In the genomic region with DNA sequence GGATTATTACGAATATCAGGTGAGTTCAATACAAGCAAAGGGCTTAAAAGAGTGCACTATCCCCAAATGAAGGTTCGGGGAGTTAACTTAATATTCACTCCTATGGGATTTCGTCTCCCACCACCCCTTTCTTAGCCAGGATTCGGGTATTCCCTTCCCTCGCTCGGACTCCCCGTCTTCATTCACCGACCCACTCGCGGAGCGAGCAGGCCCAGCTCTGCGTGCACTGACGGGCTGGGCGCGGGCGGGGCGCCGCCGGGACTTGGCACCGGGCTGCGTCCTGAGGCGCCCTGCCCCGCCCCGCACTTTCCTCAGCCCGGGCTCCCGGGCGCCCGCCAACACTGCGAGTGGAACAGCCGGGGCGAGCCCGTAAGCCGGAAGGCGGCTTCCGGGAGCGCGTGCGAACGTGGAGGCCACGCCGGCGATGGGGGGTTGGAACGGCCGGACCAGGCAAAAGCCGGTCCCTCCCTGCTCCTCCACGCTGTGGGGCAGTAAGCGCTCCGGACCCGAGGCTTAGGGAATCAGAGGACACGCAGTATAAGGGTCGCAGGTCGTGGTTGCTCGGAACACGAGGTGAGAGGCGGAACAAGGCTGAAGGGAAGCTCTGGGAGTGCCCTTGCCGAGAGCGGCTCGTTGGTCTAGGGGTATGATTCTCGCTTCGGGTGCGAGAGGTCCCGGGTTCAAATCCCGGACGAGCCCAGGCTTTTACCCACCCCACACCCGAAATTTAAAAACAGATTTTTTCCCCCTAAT, we compare ENCODE assay signal across 1 cellular context.
TF ChIP-seq lines count a peak whose summit lies in the region.

No MANE protein-coding gene starts in this region.

TF ChIP-seq in SK-N-SH, 30 proteins besides CTCF, POLR2A, EP300 and RAD21 (continued from another document):
- TF ChIP-seq, protein P1, sequence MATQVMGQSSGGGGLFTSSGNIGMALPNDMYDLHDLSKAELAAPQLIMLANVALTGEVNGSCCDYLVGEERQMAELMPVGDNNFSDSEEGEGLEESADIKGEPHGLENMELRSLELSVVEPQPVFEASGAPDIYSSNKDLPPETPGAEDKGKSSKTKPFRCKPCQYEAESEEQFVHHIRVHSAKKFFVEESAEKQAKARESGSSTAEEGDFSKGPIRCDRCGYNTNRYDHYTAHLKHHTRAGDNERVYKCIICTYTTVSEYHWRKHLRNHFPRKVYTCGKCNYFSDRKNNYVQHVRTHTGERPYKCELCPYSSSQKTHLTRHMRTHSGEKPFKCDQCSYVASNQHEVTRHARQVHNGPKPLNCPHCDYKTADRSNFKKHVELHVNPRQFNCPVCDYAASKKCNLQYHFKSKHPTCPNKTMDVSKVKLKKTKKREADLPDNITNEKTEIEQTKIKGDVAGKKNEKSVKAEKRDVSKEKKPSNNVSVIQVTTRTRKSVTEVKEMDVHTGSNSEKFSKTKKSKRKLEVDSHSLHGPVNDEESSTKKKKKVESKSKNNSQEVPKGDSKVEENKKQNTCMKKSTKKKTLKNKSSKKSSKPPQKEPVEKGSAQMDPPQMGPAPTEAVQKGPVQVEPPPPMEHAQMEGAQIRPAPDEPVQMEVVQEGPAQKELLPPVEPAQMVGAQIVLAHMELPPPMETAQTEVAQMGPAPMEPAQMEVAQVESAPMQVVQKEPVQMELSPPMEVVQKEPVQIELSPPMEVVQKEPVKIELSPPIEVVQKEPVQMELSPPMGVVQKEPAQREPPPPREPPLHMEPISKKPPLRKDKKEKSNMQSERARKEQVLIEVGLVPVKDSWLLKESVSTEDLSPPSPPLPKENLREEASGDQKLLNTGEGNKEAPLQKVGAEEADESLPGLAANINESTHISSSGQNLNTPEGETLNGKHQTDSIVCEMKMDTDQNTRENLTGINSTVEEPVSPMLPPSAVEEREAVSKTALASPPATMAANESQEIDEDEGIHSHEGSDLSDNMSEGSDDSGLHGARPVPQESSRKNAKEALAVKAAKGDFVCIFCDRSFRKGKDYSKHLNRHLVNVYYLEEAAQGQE (IDR thresholded peaks at IDR 0.05; ENCODE audit: low read depth, low read length), result peak; percentile 6; the same call in 1 of the 2 replicates
- TF ChIP-seq, protein P2, sequence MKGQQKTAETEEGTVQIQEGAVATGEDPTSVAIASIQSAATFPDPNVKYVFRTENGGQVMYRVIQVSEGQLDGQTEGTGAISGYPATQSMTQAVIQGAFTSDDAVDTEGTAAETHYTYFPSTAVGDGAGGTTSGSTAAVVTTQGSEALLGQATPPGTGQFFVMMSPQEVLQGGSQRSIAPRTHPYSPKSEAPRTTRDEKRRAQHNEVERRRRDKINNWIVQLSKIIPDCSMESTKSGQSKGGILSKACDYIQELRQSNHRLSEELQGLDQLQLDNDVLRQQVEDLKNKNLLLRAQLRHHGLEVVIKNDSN (IDR thresholded peaks at IDR 0.05; ENCODE audit: borderline replicate concordance, low read depth), result no peak
- TF ChIP-seq FOSL2 (IDR thresholded peaks at IDR 0.05; ENCODE audit: borderline replicate concordance, low read depth) (peak; percentile 62; the same call in 1 of the 2 replicates), YY1 (IDR thresholded peaks at IDR 0.05; ENCODE audit: low read depth) (0 out of 2 replicates have a peak, but pooled peaks have one; percentile 4), CHD2 (IDR thresholded peaks at IDR 0.05; ENCODE audit: low read length, partially characterized antibody) (no peak), MEF2A (IDR thresholded peaks at IDR 0.05; ENCODE audit: borderline replicate concordance, low read depth) (no peak), RFX5 (IDR thresholded peaks at IDR 0.05; ENCODE audit: low read length) (no peak), SIN3A (IDR thresholded peaks at IDR 0.05; ENCODE audit: borderline replicate concordance, low read depth, low read length) (0 out of 2 replicates have a peak, but pooled peaks have one; percentile 66), TEAD4 (IDR thresholded peaks at IDR 0.05; ENCODE audit: borderline replicate concordance, insufficient read depth) (peak; percentile 95), SMC3 (IDR thresholded peaks at IDR 0.05; ENCODE audit: low read depth, low read length) (no peak), FOXJ3 (CRISPR knock-in tag; IDR thresholded peaks at IDR 0.05) (no peak), GABPA (IDR thresholded peaks at IDR 0.05; ENCODE audit: low read depth) (peak; percentile 22; the same call in 1 of the 2 replicates), ELF1 (IDR thresholded peaks at IDR 0.05) (peak; percentile 64; the same call in 1 of the 2 replicates)
- TF ChIP-seq, protein P3, sequence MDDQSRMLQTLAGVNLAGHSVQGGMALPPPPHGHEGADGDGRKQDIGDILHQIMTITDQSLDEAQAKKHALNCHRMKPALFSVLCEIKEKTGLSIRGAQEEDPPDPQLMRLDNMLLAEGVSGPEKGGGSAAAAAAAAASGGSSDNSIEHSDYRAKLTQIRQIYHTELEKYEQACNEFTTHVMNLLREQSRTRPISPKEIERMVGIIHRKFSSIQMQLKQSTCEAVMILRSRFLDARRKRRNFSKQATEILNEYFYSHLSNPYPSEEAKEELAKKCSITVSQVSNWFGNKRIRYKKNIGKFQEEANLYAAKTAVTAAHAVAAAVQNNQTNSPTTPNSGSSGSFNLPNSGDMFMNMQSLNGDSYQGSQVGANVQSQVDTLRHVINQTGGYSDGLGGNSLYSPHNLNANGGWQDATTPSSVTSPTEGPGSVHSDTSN (IDR thresholded peaks at IDR 0.05), result no peak
- TF ChIP-seq, protein P4, sequence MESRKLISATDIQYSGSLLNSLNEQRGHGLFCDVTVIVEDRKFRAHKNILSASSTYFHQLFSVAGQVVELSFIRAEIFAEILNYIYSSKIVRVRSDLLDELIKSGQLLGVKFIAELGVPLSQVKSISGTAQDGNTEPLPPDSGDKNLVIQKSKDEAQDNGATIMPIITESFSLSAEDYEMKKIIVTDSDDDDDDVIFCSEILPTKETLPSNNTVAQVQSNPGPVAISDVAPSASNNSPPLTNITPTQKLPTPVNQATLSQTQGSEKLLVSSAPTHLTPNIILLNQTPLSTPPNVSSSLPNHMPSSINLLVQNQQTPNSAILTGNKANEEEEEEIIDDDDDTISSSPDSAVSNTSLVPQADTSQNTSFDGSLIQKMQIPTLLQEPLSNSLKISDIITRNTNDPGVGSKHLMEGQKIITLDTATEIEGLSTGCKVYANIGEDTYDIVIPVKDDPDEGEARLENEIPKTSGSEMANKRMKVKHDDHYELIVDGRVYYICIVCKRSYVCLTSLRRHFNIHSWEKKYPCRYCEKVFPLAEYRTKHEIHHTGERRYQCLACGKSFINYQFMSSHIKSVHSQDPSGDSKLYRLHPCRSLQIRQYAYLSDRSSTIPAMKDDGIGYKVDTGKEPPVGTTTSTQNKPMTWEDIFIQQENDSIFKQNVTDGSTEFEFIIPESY (IDR thresholded peaks at IDR 0.05; ENCODE audit: borderline replicate concordance, low read depth), result no peak
TF ChIP-seq in SK-N-SH: peak in this region for 11.
